16 cellular contexts compared by ENCODE assay signal in genomic region chr3:179964867-179965266, GRCh38.
A peak's percentile ranks its signal among the peaks of the same experiment; 100 is the strongest.
DNase-seq lines count a peak whose midpoint lies in the region; ATAC-seq and TF ChIP-seq lines count a peak whose summit lies in the region.
"Had no signal": no experiment of that assay in that cellular context is flagged by ENCODE, and none has a peak within 500 bp of the region (broad histone marks: within the 10 kb centered on the region; RNA-seq: fewer than 3 reads in every experiment).

No MANE protein-coding gene starts in this region.

- no peak overlapping the region for H3K4me3 Mint-ChIP-seq in activated T-cell treated with anti-CD3 and anti-CD28 coated beads, Interleukin-2, amount 50 U/mL, for 72 hours
- H3K4me3 Mint-ChIP-seq in stimulated activated effector memory CD8-positive, alpha-beta T cell treated with anti-CD3 and anti-CD28 coated beads, Interleukin-12 subunit alpha, Interleukin-12 subunit beta, amount 100 ng/mL, for 72 hours = no peak overlapping the region
- H3K4me3 Mint-ChIP-seq: CD14-positive monocyte; CD4-positive, alpha-beta memory T cell; GM23338 had no signal

- no peaks in the 10 kb centered on the region for H3K36me3 ChIP-seq in Loucy (ENCODE audit: insufficient read depth, low read length)
- H3K36me3 ChIP-seq: BLaER1 had no signal

- no peaks in the 10 kb centered on the region for H3K9me3 ChIP-seq in Loucy (ENCODE audit: insufficient read depth, low read depth, low read length)
- H3K9me3 ChIP-seq: A549, BLaER1 had no signal

- peaks cover 0 to 2% of the 10 kb centered on the region in 2 donors for H3K9me3 Mint-ChIP-seq in activated T-cell treated with anti-CD3 and anti-CD28 coated beads, Interleukin-2, amount 50 U/mL, for 72 hours
- H3K9me3 Mint-ChIP-seq in stimulated activated effector memory CD8-positive, alpha-beta T cell treated with anti-CD3 and anti-CD28 coated beads, Interleukin-12 subunit alpha, Interleukin-12 subunit beta, amount 100 ng/mL, for 72 hours = no peaks in the 10 kb centered on the region
- H3K9me3 Mint-ChIP-seq: GM23338 had no signal

- no peaks in the 10 kb centered on the region for H3F3A ChIP-seq in Loucy (ENCODE audit: low read depth)

- peaks cover 43% of the 10 kb centered on the region; the same call in 1 of the 2 replicates for H3K79me2 ChIP-seq in Loucy (ENCODE audit: insufficient read depth, low read length)

- H3K4me2 ChIP-seq in Loucy (ENCODE audit: low read depth, low read length, poor library complexity, severe bottlenecking) = peak overlapping the region; percentile 15
- H3K4me2 ChIP-seq: A549, BLaER1, GM23338 had no signal

- H4K20me1 ChIP-seq in Loucy (ENCODE audit: insufficient read depth, low read length, poor library complexity, severe bottlenecking) = no peaks in the 10 kb centered on the region
- H4K20me1 ChIP-seq: BLaER1 had no signal

- TF ChIP-seq CTCF in Loucy (conservative IDR thresholded peaks at IDR 0.05; ENCODE audit: low read length) = no peak

- peaks cover 6% of the 10 kb centered on the region for H3K4me1 Mint-ChIP-seq in activated T-cell treated with anti-CD3 and anti-CD28 coated beads, Interleukin-2, amount 50 U/mL, for 72 hours (ENCODE audit: low read depth)
- no peaks in the 10 kb centered on the region for H3K4me1 Mint-ChIP-seq in stimulated activated effector memory CD8-positive, alpha-beta T cell treated with anti-CD3 and anti-CD28 coated beads, Interleukin-12 subunit alpha, Interleukin-12 subunit beta, amount 100 ng/mL, for 72 hours
- H3K4me1 Mint-ChIP-seq: CD14-positive monocyte had no signal

- no peak for DNase-seq in activated T-cell treated with anti-CD3 and anti-CD28 coated beads, Interleukin-2, amount 50 U/mL, for 72 hours
- no peak for DNase-seq in activated T-cell treated with anti-CD3 and anti-CD28 coated beads, Interleukin-2, amount 50 U/mL, for 48 hours
- DNase-seq in stimulated activated effector memory CD8-positive, alpha-beta T cell treated with anti-CD3 and anti-CD28 coated beads, Interleukin-12 subunit alpha, Interleukin-12 subunit beta, amount 100 ng/mL, for 72 hours (ENCODE audit: low spot score in 2 of 2) = no peak
- DNase-seq in HuH-7.5 (ENCODE audit: low spot score) (no peak), SHP77 treated with DMSO at 0.1 percent for 48 hours (lab: John Stamatoyannopoulos, UW) (no peak)
- DNase-seq: CD4-positive, alpha-beta memory T cell; DMS153; DMS79 treated with DMSO at 0.1 percent for 48 hours; EL; HCEC 1CT had no signal

- no peaks in the 10 kb centered on the region for H3K36me3 Mint-ChIP-seq in activated T-cell treated with anti-CD3 and anti-CD28 coated beads, Interleukin-2, amount 50 U/mL, for 72 hours (ENCODE audit: insufficient read depth in 2 of 2)
- no peaks in the 10 kb centered on the region for H3K36me3 Mint-ChIP-seq in stimulated activated effector memory CD8-positive, alpha-beta T cell treated with anti-CD3 and anti-CD28 coated beads, Interleukin-12 subunit alpha, Interleukin-12 subunit beta, amount 100 ng/mL, for 72 hours
- H3K36me3 Mint-ChIP-seq: CD14-positive monocyte; CD4-positive, alpha-beta memory T cell had no signal

- no peak overlapping the region for H3K27ac Mint-ChIP-seq in activated T-cell treated with anti-CD3 and anti-CD28 coated beads, Interleukin-2, amount 50 U/mL, for 72 hours
- no peak overlapping the region for H3K27ac Mint-ChIP-seq in stimulated activated effector memory CD8-positive, alpha-beta T cell treated with anti-CD3 and anti-CD28 coated beads, Interleukin-12 subunit alpha, Interleukin-12 subunit beta, amount 100 ng/mL, for 72 hours
- H3K27ac Mint-ChIP-seq: CD14-positive monocyte; CD4-positive, alpha-beta memory T cell; GM23338 had no signal

- H3K27me3 Mint-ChIP-seq in activated T-cell treated with anti-CD3 and anti-CD28 coated beads, Interleukin-2, amount 50 U/mL, for 72 hours (ENCODE audit: low read depth) = peaks cover 40% of the 10 kb centered on the region

- peak overlapping the region; percentile 8 for H3K9ac ChIP-seq in Loucy (ENCODE audit: low read depth, low read length, poor library complexity, severe bottlenecking)
- H3K9ac ChIP-seq: BLaER1 had no signal

- H3K9me2 ChIP-seq in Loucy (replicated peaks; ENCODE audit: low read depth, low read length) = no peaks in the 10 kb centered on the region

- H3K4me3 ChIP-seq in Loucy (ENCODE audit: low read length, poor library complexity, severe bottlenecking) = no peak overlapping the region
- H3K4me3 ChIP-seq: A549, BLaER1, GM23338 had no signal

- ATAC-seq in activated T-cell treated with anti-CD3 and anti-CD28 coated beads, Interleukin-2, amount 50 U/mL, for 72 hours (replicated peaks in 1 of 2) = peak; percentile 55 to 59
- peak; percentile 59 for ATAC-seq in stimulated activated effector memory CD8-positive, alpha-beta T cell treated with anti-CD3 and anti-CD28 coated beads, Interleukin-12 subunit alpha, Interleukin-12 subunit beta, amount 100 ng/mL, for 72 hours
- ATAC-seq in GM21737 (IDR thresholded peaks at IDR 0.05; ENCODE audit: unreplicated experiment) = no peak
- ATAC-seq: A549, GM23338 had no signal

- no peaks in the 10 kb centered on the region for H3K27me3 ChIP-seq in Loucy (ENCODE audit: insufficient read depth, low read length, poor library complexity, severe bottlenecking)
- H3K27me3 ChIP-seq: BLaER1 had no signal

- H2AFZ ChIP-seq in Loucy (ENCODE audit: low read length) = no peak overlapping the region
- H2AFZ ChIP-seq: GM23338 had no signal

- peaks cover 91% of the 10 kb centered on the region for H3K4me1 ChIP-seq in Loucy (ENCODE audit: insufficient read depth, low read length, poor library complexity, severe bottlenecking)
